16 cellular contexts compared by ENCODE assay signal in genomic region chrX:40446927-40447326, GRCh38.
DNase-seq lines count a peak whose midpoint lies in the region; ATAC-seq, FAIRE-seq and TF ChIP-seq lines count a peak whose summit lies in the region.
"Had no signal": no experiment of that assay in that cellular context is flagged by ENCODE, and none has a peak within 500 bp of the region (broad histone marks: within the 10 kb centered on the region; RNA-seq: fewer than 3 reads in every experiment).

No MANE protein-coding gene starts in this region.

- H3K4me3 Mint-ChIP-seq in astrocyte (ENCODE audit: unreplicated experiment) = no peak overlapping the region
- no peak overlapping the region for H3K4me3 Mint-ChIP-seq in activated naive CD8-positive, alpha-beta T cell treated with anti-CD3 and anti-CD28 coated beads, Interleukin-2, amount 50 U/mL, for 24 hours
- H3K4me3 Mint-ChIP-seq: CD4-positive, alpha-beta T cell had no signal

- H3K27me3 Mint-ChIP-seq in astrocyte (ENCODE audit: low read depth, unreplicated experiment) = peaks cover 7% of the 10 kb centered on the region
- H3K27me3 Mint-ChIP-seq in activated naive CD8-positive, alpha-beta T cell treated with anti-CD3 and anti-CD28 coated beads, Interleukin-2, amount 50 U/mL, for 24 hours = peaks cover 2% of the 10 kb centered on the region
- H3K27me3 Mint-ChIP-seq: CD4-positive, alpha-beta T cell had no signal

- H4K20me1 ChIP-seq in astrocyte (ENCODE audit: insufficient read depth, low read length) = no peaks in the 10 kb centered on the region

- intact Hi-C loops in colonic mucosa (cut with DNase I) (no loop called here), lower lobe of right lung (cut with DNase I) (no loop called here), thyroid gland (cut with DNase I) (no loop called here)

- H3K9me3 ChIP-seq in astrocyte (ENCODE audit: insufficient read depth, low read depth, low read length) (no peaks in the 10 kb centered on the region), colonic mucosa (no peaks in the 10 kb centered on the region), lower lobe of right lung (no peaks in the 10 kb centered on the region), thyroid gland (no peaks in the 10 kb centered on the region)
- H3K9me3 ChIP-seq: BE2C had no signal

- no peaks in the 10 kb centered on the region for H3K9me3 Mint-ChIP-seq in astrocyte (ENCODE audit: unreplicated experiment)
- H3K9me3 Mint-ChIP-seq in activated naive CD8-positive, alpha-beta T cell treated with anti-CD3 and anti-CD28 coated beads, Interleukin-2, amount 50 U/mL, for 24 hours = no peaks in the 10 kb centered on the region
- H3K9me3 Mint-ChIP-seq: CD4-positive, alpha-beta T cell had no signal

- no peak overlapping the region for H3K27ac Mint-ChIP-seq in astrocyte (ENCODE audit: unreplicated experiment)
- H3K27ac Mint-ChIP-seq in activated naive CD8-positive, alpha-beta T cell treated with anti-CD3 and anti-CD28 coated beads, Interleukin-2, amount 50 U/mL, for 24 hours = no peak overlapping the region
- H3K27ac Mint-ChIP-seq: CD4-positive, alpha-beta T cell had no signal

- no peak overlapping the region for H2AFZ ChIP-seq in astrocyte (ENCODE audit: low read depth, low read length)

- H3K9ac ChIP-seq in astrocyte (ENCODE audit: low read length) (no peak overlapping the region), colonic mucosa (ENCODE audit: low read depth in 2 of 2, low read length in 2 of 2) (no peak overlapping the region)

- no peaks in the 10 kb centered on the region for H3K79me2 ChIP-seq in astrocyte (ENCODE audit: insufficient read depth, low read length)

- H3K4me2 ChIP-seq in astrocyte (ENCODE audit: low read length) = no peak overlapping the region

- peak; percentile 29 for FAIRE-seq in astrocyte (lab: Jason Lieb, UNC)

- H3K36me3 Mint-ChIP-seq in astrocyte (ENCODE audit: low read depth, unreplicated experiment) = peaks cover 3% of the 10 kb centered on the region
- no peaks in the 10 kb centered on the region for H3K36me3 Mint-ChIP-seq in activated naive CD8-positive, alpha-beta T cell treated with anti-CD3 and anti-CD28 coated beads, Interleukin-2, amount 50 U/mL, for 24 hours (ENCODE audit: low read depth)

- TF ChIP-seq CTCF in astrocyte (IDR thresholded peaks at IDR 0.05; ENCODE audit: insufficient read depth, low read depth, low read length) (no peak), colonic mucosa (IDR thresholded peaks at IDR 0.05) (no peak), lower lobe of right lung (IDR thresholded peaks at IDR 0.05) (no peak), thyroid gland (IDR thresholded peaks at IDR 0.05) (no peak)

- H3K36me3 ChIP-seq in astrocyte (ENCODE audit: insufficient read depth, low read length) (no peaks in the 10 kb centered on the region), colonic mucosa (no peaks in the 10 kb centered on the region), lower lobe of right lung (no peaks in the 10 kb centered on the region), thyroid gland (no peaks in the 10 kb centered on the region)
- H3K36me3 ChIP-seq: BE2C had no signal

- H3K4me3 ChIP-seq in astrocyte (ENCODE audit: insufficient read depth, low read depth, low read length) (no peak overlapping the region), colonic mucosa (no peak overlapping the region), lower lobe of right lung (no peak overlapping the region), thyroid gland (replicated peaks in 1 of 3) (no peak overlapping the region)

- H3K4me1 ChIP-seq in astrocyte (ENCODE audit: insufficient read depth, low read length) (no peaks in the 10 kb centered on the region), colonic mucosa (no peaks in the 10 kb centered on the region), lower lobe of right lung (no peaks in the 10 kb centered on the region), thyroid gland (peaks cover 4 to 28% of the 10 kb centered on the region in 2 donors)

- DNase-seq in astrocyte (ENCODE audit: low read depth) (no peak), colonic mucosa (peak; percentile 34), lower lobe of right lung (no peak), thyroid gland (peak; percentile 75 to 76)
- no peak for DNase-seq in activated naive CD8-positive, alpha-beta T cell treated with anti-CD3 and anti-CD28 coated beads, Interleukin-2, amount 50 U/mL, for 24 hours
- DNase-seq: BE2C; Calu3; CD4-positive, alpha-beta T cell; DMS79; HCEC 1CT; NCI-H1417; NCI-H187 treated with DMSO at 0.1 percent for 48 hours; NCI-H510A; NCI-H774 had no signal

- no peaks in the 10 kb centered on the region for H3K4me1 Mint-ChIP-seq in astrocyte (ENCODE audit: low read depth, unreplicated experiment)
- peaks cover 2% of the 10 kb centered on the region for H3K4me1 Mint-ChIP-seq in activated naive CD8-positive, alpha-beta T cell treated with anti-CD3 and anti-CD28 coated beads, Interleukin-2, amount 50 U/mL, for 24 hours

- no peak for TF ChIP-seq POLR2A in thyroid gland (IDR thresholded peaks at IDR 0.05)

- H3K27ac ChIP-seq in astrocyte (ENCODE audit: low read depth, low read length) (no peak overlapping the region), colonic mucosa (no peak overlapping the region), lower lobe of right lung (no peak overlapping the region), thyroid gland (peak overlapping the region in 1 of 3 donors; percentile 15)

- H3K27me3 ChIP-seq in astrocyte (ENCODE audit: insufficient read depth, low read length) (no peaks in the 10 kb centered on the region), colonic mucosa (peaks cover 4% of the 10 kb centered on the region), lower lobe of right lung (ENCODE audit: low read depth) (no peaks in the 10 kb centered on the region), thyroid gland (no peaks in the 10 kb centered on the region)
- H3K27me3 ChIP-seq: BE2C had no signal

- peak; percentile 54 to 67 for ATAC-seq in lower lobe of right lung
- ATAC-seq in GM19397 (IDR thresholded peaks at IDR 0.05; ENCODE audit: unreplicated experiment) = no peak
- no peak for ATAC-seq in activated naive CD8-positive, alpha-beta T cell treated with anti-CD3 and anti-CD28 coated beads, Interleukin-2, amount 50 U/mL, for 24 hours
- ATAC-seq in GM18870 (IDR thresholded peaks at IDR 0.05; ENCODE audit: unreplicated experiment) = no peak

- 4 to 12% methylated on average over 5 to 6 of the region's 6 CpGs for WGBS in thyroid gland, 2 donors

Comparison
In these comparisons a context has a peak if more than half of its experiments do, and no peak if none do; other contexts are left out.
1. DNase-seq: peak in colonic mucosa (single experiment) and thyroid gland (2 of 2); none in astrocyte (single experiment), lower lobe of right lung (single experiment) and activated naive CD8-positive, alpha-beta T cell treated with anti-CD3 and anti-CD28 coated beads, Interleukin-2, amount 50 U/mL, for 24 hours (single experiment).
2. ATAC-seq: peak in lower lobe of right lung (2 of 2); none in GM19397 (single experiment), activated naive CD8-positive, alpha-beta T cell treated with anti-CD3 and anti-CD28 coated beads, Interleukin-2, amount 50 U/mL, for 24 hours (single experiment) and GM18870 (single experiment).